ENCODE assay signal across 21 cellular contexts in genomic region chr10:29958440-29958839, GRCh38.
"Had no signal": no experiment of that assay in that cellular context is flagged by ENCODE, and none has a peak within 500 bp of the region (broad histone marks: within the 10 kb centered on the region; RNA-seq: fewer than 3 reads in every experiment).

No MANE protein-coding gene starts in this region.

- H3K4me3 Mint-ChIP-seq: activated CD8-positive, alpha-beta T cell treated with anti-CD3 and anti-CD28 coated beads for 36 hours; activated naive CD8-positive, alpha-beta T cell treated with anti-CD3 and anti-CD28 coated beads for 36 hours; activated T-cell treated with anti-CD3 and anti-CD28 coated beads, Interleukin-2, amount 50 U/mL, for 72 hours; memory B cell; neural crest cell; stimulated activated effector memory CD8-positive, alpha-beta T cell treated with anti-CD3 and anti-CD28 coated beads, Interleukin-12 subunit alpha, Interleukin-12 subunit beta, amount 100 ng/mL, for 72 hours; T-cell had no signal

- H3K4me1 ChIP-seq: colonic mucosa had no signal

- H3K27me3 ChIP-seq: cardiac muscle cell, colonic mucosa, pancreas, right atrium auricular region, upper lobe of left lung had no signal

- H3K36me3 ChIP-seq: cardiac muscle cell, colonic mucosa, pancreas, right atrium auricular region, upper lobe of left lung had no signal

- H3K4me2 ChIP-seq: smooth muscle cell had no signal

- H3K27ac ChIP-seq: cardiac muscle cell, colonic mucosa, right atrium auricular region, SK-N-MC, upper lobe of left lung, VCaP had no signal

- H3K4me3 ChIP-seq: cardiac muscle cell, colonic mucosa, pancreas, right atrium auricular region, SK-N-MC, smooth muscle cell, upper lobe of left lung had no signal

- H3K27ac Mint-ChIP-seq: activated CD8-positive, alpha-beta T cell treated with anti-CD3 and anti-CD28 coated beads for 36 hours; activated naive CD8-positive, alpha-beta T cell treated with anti-CD3 and anti-CD28 coated beads for 36 hours; activated T-cell treated with anti-CD3 and anti-CD28 coated beads, Interleukin-2, amount 50 U/mL, for 72 hours; memory B cell; stimulated activated effector memory CD8-positive, alpha-beta T cell treated with anti-CD3 and anti-CD28 coated beads, Interleukin-12 subunit alpha, Interleukin-12 subunit beta, amount 100 ng/mL, for 72 hours; T-cell had no signal

- FAIRE-seq: endothelial cell of umbilical vein, pancreas had no signal

- H3K27me3 Mint-ChIP-seq: activated CD8-positive, alpha-beta T cell treated with anti-CD3 and anti-CD28 coated beads for 36 hours; activated naive CD8-positive, alpha-beta T cell treated with anti-CD3 and anti-CD28 coated beads for 36 hours had no signal

- H3K36me3 Mint-ChIP-seq: activated naive CD8-positive, alpha-beta T cell treated with anti-CD3 and anti-CD28 coated beads for 36 hours; memory B cell; stimulated activated effector memory CD8-positive, alpha-beta T cell treated with anti-CD3 and anti-CD28 coated beads, Interleukin-12 subunit alpha, Interleukin-12 subunit beta, amount 100 ng/mL, for 72 hours; T-cell had no signal

- DNase-seq: activated CD8-positive, alpha-beta memory T cell treated with anti-CD3 and anti-CD28 coated beads, Interleukin-2, amount 50 U/mL, for 4 hours; activated CD8-positive, alpha-beta T cell treated with anti-CD3 and anti-CD28 coated beads for 36 hours; activated gamma-delta T cell treated with Interleukin-2 at 50 U/mL for 16 hours; activated naive CD8-positive, alpha-beta T cell treated with anti-CD3 and anti-CD28 coated beads for 36 hours; activated T-cell treated with anti-CD3 and anti-CD28 coated beads, Interleukin-2, amount 50 U/mL, for 72 hours; colonic mucosa; effector CD4-positive, alpha-beta T cell; foreskin melanocyte; hippocampal formation; T-cell had no signal

- H3K4me1 Mint-ChIP-seq: activated naive CD8-positive, alpha-beta T cell treated with anti-CD3 and anti-CD28 coated beads for 36 hours; memory B cell; stimulated activated effector memory CD8-positive, alpha-beta T cell treated with anti-CD3 and anti-CD28 coated beads, Interleukin-12 subunit alpha, Interleukin-12 subunit beta, amount 100 ng/mL, for 72 hours; T-cell had no signal

- ATAC-seq: activated CD8-positive, alpha-beta T cell treated with anti-CD3 and anti-CD28 coated beads for 36 hours; activated T-cell treated with anti-CD3 and anti-CD28 coated beads, Interleukin-2, amount 50 U/mL, for 72 hours; stimulated activated effector memory CD8-positive, alpha-beta T cell treated with anti-CD3 and anti-CD28 coated beads, Interleukin-12 subunit alpha, Interleukin-12 subunit beta, amount 100 ng/mL, for 72 hours; T-cell had no signal

- H3K9me3 Mint-ChIP-seq: activated CD8-positive, alpha-beta T cell treated with anti-CD3 and anti-CD28 coated beads for 36 hours; activated T-cell treated with anti-CD3 and anti-CD28 coated beads, Interleukin-2, amount 50 U/mL, for 72 hours; memory B cell; neural crest cell; stimulated activated effector memory CD8-positive, alpha-beta T cell treated with anti-CD3 and anti-CD28 coated beads, Interleukin-12 subunit alpha, Interleukin-12 subunit beta, amount 100 ng/mL, for 72 hours had no signal

- H3K9me3 ChIP-seq: colonic mucosa, pancreas, right atrium auricular region, upper lobe of left lung had no signal
